ENCODE assay signal across 1 cellular context in genomic region chr2:3594493-3595281, GRCh38.
TF ChIP-seq lines count a peak whose summit lies in the region.

TSS of gene COLEC11 (plus strand) at chr2:3595112. CDS start at chr2:3604341, 9,229 bp downstream.

TF ChIP-seq in K562, 482 proteins besides CTCF, POLR2A, EP300 and RAD21 (continued from another document and continues in another):
- TF ChIP-seq MITF (IDR thresholded peaks at IDR 0.05) = no peak
- no peak for TF ChIP-seq RBM25 (IDR thresholded peaks at IDR 0.05; ENCODE audit: low read depth, low read length, severe bottlenecking)
- TF ChIP-seq CBX3 (IDR thresholded peaks at IDR 0.05; ENCODE audit: borderline replicate concordance in 1 of 2, low read length in 2 of 2) = peak in 1 of 2 experiments; percentile 25; a peak in 1 of 3 replicates
- no peak for TF ChIP-seq BCOR (IDR thresholded peaks at IDR 0.05)
- TF ChIP-seq SMARCB1 (IDR thresholded peaks at IDR 0.05; ENCODE audit: insufficient read length, low read depth) = no peak
- TF ChIP-seq ZKSCAN8 (CRISPR knock-in tag; IDR thresholded peaks at IDR 0.05) = no peak
- TF ChIP-seq BACH1 (tag; IDR thresholded peaks at IDR 0.05) = no peak
- TF ChIP-seq CUX1 (CRISPR knock-in tag; IDR thresholded peaks at IDR 0.05) = no peak
- no peak for TF ChIP-seq HNRNPH1 (optimal IDR thresholded peaks at IDR 0.05; ENCODE audit: low read depth, low read length)
- no peak for TF ChIP-seq CBX1 (IDR thresholded peaks at IDR 0.05; ENCODE audit: low read depth)
- peak; percentile 50 for TF ChIP-seq SMAD1 (IDR thresholded peaks at IDR 0.05; ENCODE audit: low read depth, low read length, partially characterized antibody)
- TF ChIP-seq COPS2 (conservative IDR thresholded peaks at IDR 0.05) = no peak
- no peak; the same call in 1 of the 2 replicates for TF ChIP-seq NFIC (IDR thresholded peaks at IDR 0.05)
- TF ChIP-seq RBM39 (optimal IDR thresholded peaks at IDR 0.05; ENCODE audit: low read depth, low read length) = no peak
- no peak for TF ChIP-seq SP2 (IDR thresholded peaks at IDR 0.05; ENCODE audit: extremely low read depth, low read depth, low read length, poor library complexity, severe bottlenecking)
- TF ChIP-seq ETV6 (IDR thresholded peaks at IDR 0.05; ENCODE audit: borderline replicate concordance in 1 of 2, low read depth in 2 of 2, low read length in 1 of 2) = no peak
- no peak for TF ChIP-seq ETV6 (CRISPR knock-in tag; IDR thresholded peaks at IDR 0.05; ENCODE audit: borderline replicate concordance)
- TF ChIP-seq PKNOX1 (IDR thresholded peaks at IDR 0.05) = peak; percentile 23; the same call in 1 of the 2 replicates
- no peak for TF ChIP-seq TCFL5 (CRISPR knock-in tag; conservative IDR thresholded peaks at IDR 0.05)
- no peak for TF ChIP-seq ZNF696 (CRISPR knock-in tag; conservative IDR thresholded peaks at IDR 0.05)
- no peak for TF ChIP-seq ASH1L (IDR thresholded peaks at IDR 0.05; ENCODE audit: borderline replicate concordance, low read depth, partially characterized antibody)
- no peak for TF ChIP-seq PRPF4 (IDR thresholded peaks at IDR 0.05; ENCODE audit: insufficient read depth, low read depth, low read length, poor library complexity, severe bottlenecking)
- TF ChIP-seq GABPB1 (CRISPR knock-in tag; IDR thresholded peaks at IDR 0.05) = no peak
- TF ChIP-seq SIRT6 (IDR thresholded peaks at IDR 0.05; ENCODE audit: low read depth, low read length) = no peak
- TF ChIP-seq MXI1 (IDR thresholded peaks at IDR 0.05; ENCODE audit: low read depth, low read length) = no peak
- no peak for TF ChIP-seq ZC3H8 (IDR thresholded peaks at IDR 0.05)
- TF ChIP-seq HNRNPUL1 (IDR thresholded peaks at IDR 0.05; ENCODE audit: low read length) = no peak
- no peak for TF ChIP-seq ZBTB8A (IDR thresholded peaks at IDR 0.05; ENCODE audit: partially characterized antibody)
- TF ChIP-seq FOS (IDR thresholded peaks at IDR 0.05; ENCODE audit: extremely low read depth, insufficient read length) = no peak
- TF ChIP-seq THRB (CRISPR knock-in tag; conservative IDR thresholded peaks at IDR 0.05) = no peak
- TF ChIP-seq MTA3 (IDR thresholded peaks at IDR 0.05; ENCODE audit: borderline replicate concordance) = no peak
- TF ChIP-seq E2F6 (IDR thresholded peaks at IDR 0.05; ENCODE audit: borderline replicate concordance in 1 of 2, extremely low read depth in 1 of 2, insufficient read depth in 1 of 2, insufficient read length in 1 of 2, low read depth in 1 of 2, low read length in 1 of 2, poor library complexity in 1 of 2, severe bottlenecking in 1 of 2) = peak in 1 of 2 experiments; percentile 80
- no peak for TF ChIP-seq IRF1 (CRISPR knock-in tag; IDR thresholded peaks at IDR 0.05; ENCODE audit: borderline replicate concordance)
- TF ChIP-seq ELF4 (CRISPR knock-in tag; IDR thresholded peaks at IDR 0.05) = no peak
- TF ChIP-seq HDAC6 (IDR thresholded peaks at IDR 0.05; ENCODE audit: low read depth, low read length) = no peak
- no peak for TF ChIP-seq XRCC3 (IDR thresholded peaks at IDR 0.05)
- no peak for TF ChIP-seq ZNF324 (CRISPR knock-in tag; IDR thresholded peaks at IDR 0.05)
- peak; percentile 80 to 84 for TF ChIP-seq NRF1 (conservative IDR thresholded peaks at IDR 0.05 in 1 of 2, IDR thresholded peaks at IDR 0.05 in 1 of 2)
- TF ChIP-seq ZBTB2 (IDR thresholded peaks at IDR 0.05) = no peak
- no peak for TF ChIP-seq HSF4 (CRISPR knock-in tag; IDR thresholded peaks at IDR 0.05; ENCODE audit: borderline replicate concordance)
- no peak for TF ChIP-seq XRCC4 (IDR thresholded peaks at IDR 0.05; ENCODE audit: extremely low read depth, insufficient read depth, insufficient read length)
- TF ChIP-seq CBFB (CRISPR knock-in tag; IDR thresholded peaks at IDR 0.05) = no peak
- no peak for TF ChIP-seq SFPQ (IDR thresholded peaks at IDR 0.05; ENCODE audit: low read depth, low read length)
- TF ChIP-seq YBX1 (IDR thresholded peaks at IDR 0.05) = no peak
- no peak for TF ChIP-seq TAL1 (IDR thresholded peaks at IDR 0.05)
- TF ChIP-seq ARID3B (CRISPR knock-in tag; IDR thresholded peaks at IDR 0.05; ENCODE audit: borderline replicate concordance) = no peak
- TF ChIP-seq GATAD2A (IDR thresholded peaks at IDR 0.05) = no peak
